ENCODE assay signal across 10 cellular contexts in the genomic region with DNA sequence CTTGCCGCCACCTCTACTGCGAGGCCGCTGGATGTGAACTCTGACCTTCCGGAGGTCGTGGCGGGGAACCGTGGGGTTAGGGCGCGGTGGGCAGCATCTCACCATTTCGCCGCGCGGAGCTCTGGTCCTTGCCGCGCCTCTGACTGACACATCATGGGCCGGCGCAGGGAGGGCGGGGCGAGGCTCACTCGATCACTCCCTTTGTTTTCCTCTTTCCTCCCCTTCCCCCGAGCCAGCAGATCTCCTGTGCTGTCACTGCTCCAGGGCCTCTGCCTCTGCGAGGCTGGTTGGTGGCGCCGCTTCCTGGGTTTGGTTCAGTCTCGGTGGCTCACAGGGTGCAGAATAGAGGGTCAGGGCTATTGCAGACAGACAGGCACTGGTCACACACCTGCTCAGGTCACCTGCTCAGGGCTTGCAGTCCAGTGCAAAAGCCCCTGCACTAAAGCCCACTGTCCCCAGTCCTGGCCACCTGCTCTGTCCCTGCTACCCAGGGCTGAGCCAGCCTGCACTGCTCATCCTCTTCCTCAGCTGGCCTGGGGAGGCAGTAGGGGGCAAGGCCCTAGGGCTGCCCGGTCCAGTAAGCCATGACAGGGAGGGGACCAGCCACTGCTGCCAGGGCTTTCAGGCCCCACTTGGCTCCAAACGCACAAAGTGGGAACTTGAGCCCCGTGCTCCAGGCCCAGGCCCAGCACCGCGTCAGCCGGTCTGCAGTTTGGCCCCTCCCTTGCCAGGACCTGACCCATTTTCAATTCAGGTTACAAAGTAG. TPM values are rescaled to one million over a fixed set of nuclear protein-coding genes. Genes with fewer than 3 reads are reported as not detected.
A peak's percentile ranks its signal among the peaks of the same experiment; 100 is the strongest.
DNase-seq lines count a peak whose midpoint lies in the region; ATAC-seq and TF ChIP-seq lines count a peak whose summit lies in the region.
"Had no signal": no experiment of that assay in that cellular context is flagged by ENCODE, and none has a peak within 500 bp of the region (broad histone marks: within the 10 kb centered on the region; RNA-seq: fewer than 3 reads in every experiment).

No MANE protein-coding gene starts in this region.

- peaks cover 32% of the 10 kb centered on the region for H3K4me1 Mint-ChIP-seq in activated CD8-positive, alpha-beta T cell treated with anti-CD3 and anti-CD28 coated beads, Interleukin-2, amount 10 ng/mL, durations not matched to agents 7 days and 5 days (ENCODE audit: low read depth)
- H3K4me1 Mint-ChIP-seq in osteocyte (ENCODE audit: unreplicated experiment), result peaks cover 42% of the 10 kb centered on the region

- H3K4me1 ChIP-seq in gastroesophageal sphincter, result peaks cover 4 to 59% (median 32%) of the 10 kb centered on the region in 3 donors

- no peaks in the 10 kb centered on the region for H3K27me3 ChIP-seq in gastroesophageal sphincter

- H3K4me3 ChIP-seq in gastroesophageal sphincter, result peak overlapping the region in 1 of 2 donors; percentile 34

- peaks cover 6% of the 10 kb centered on the region for H3K36me3 Mint-ChIP-seq in activated CD8-positive, alpha-beta T cell treated with anti-CD3 and anti-CD28 coated beads, Interleukin-2, amount 10 ng/mL, durations not matched to agents 7 days and 5 days (ENCODE audit: low read depth)
- peaks cover 6% of the 10 kb centered on the region for H3K36me3 Mint-ChIP-seq in osteocyte (ENCODE audit: unreplicated experiment)

- CTCF ChIA-PET in activated CD8-positive, alpha-beta T cell treated with anti-CD3 and anti-CD28 coated beads, Interleukin-2, amount 10 ng/mL, durations not matched to agents 7 days and 5 days (lab: Charles Lee), result no interaction called here

- H3K9me3 Mint-ChIP-seq in activated CD8-positive, alpha-beta T cell treated with anti-CD3 and anti-CD28 coated beads, Interleukin-2, amount 10 ng/mL, durations not matched to agents 7 days and 5 days (ENCODE audit: insufficient read depth), result no peaks in the 10 kb centered on the region
- no peaks in the 10 kb centered on the region for H3K9me3 Mint-ChIP-seq in osteocyte (ENCODE audit: unreplicated experiment)
- H3K9me3 Mint-ChIP-seq: stimulated activated naive CD8-positive, alpha-beta T cell treated with anti-CD3 and anti-CD28 coated beads, Interleukin-15, amount 100 ng/mL, for 72 hours had no signal

- peaks cover 0 to 23% of the 10 kb centered on the region in 2 donors for H3K36me3 ChIP-seq in gastroesophageal sphincter

- no peak for ATAC-seq in activated CD8-positive, alpha-beta T cell treated with anti-CD3 and anti-CD28 coated beads, Interleukin-2, amount 10 ng/mL, durations not matched to agents 7 days and 5 days
- ATAC-seq in gastroesophageal sphincter (peak; percentile 32), HG02610 (IDR thresholded peaks at IDR 0.05; ENCODE audit: unreplicated experiment) (no peak), GM19397 (IDR thresholded peaks at IDR 0.05; ENCODE audit: unreplicated experiment) (no peak)
- ATAC-seq: Panc1; stimulated activated naive CD8-positive, alpha-beta T cell treated with anti-CD3 and anti-CD28 coated beads, Interleukin-15, amount 100 ng/mL, for 72 hours had no signal

- H3K27me3 Mint-ChIP-seq in activated CD8-positive, alpha-beta T cell treated with anti-CD3 and anti-CD28 coated beads, Interleukin-2, amount 10 ng/mL, durations not matched to agents 7 days and 5 days (ENCODE audit: low read depth), result no peaks in the 10 kb centered on the region
- H3K27me3 Mint-ChIP-seq in osteocyte (ENCODE audit: unreplicated experiment), result no peaks in the 10 kb centered on the region
- H3K27me3 Mint-ChIP-seq: stimulated activated naive CD8-positive, alpha-beta T cell treated with anti-CD3 and anti-CD28 coated beads, Interleukin-15, amount 100 ng/mL, for 72 hours had no signal

- H3K27ac ChIP-seq in gastroesophageal sphincter, result peak overlapping the region in 3 of 4 donors; percentile 51 to 59 (median 59)

- TF ChIP-seq POLR2A in gastroesophageal sphincter (IDR thresholded peaks at IDR 0.05), result no peak

- H3K27ac Mint-ChIP-seq in activated CD8-positive, alpha-beta T cell treated with anti-CD3 and anti-CD28 coated beads, Interleukin-2, amount 10 ng/mL, durations not matched to agents 7 days and 5 days, result peak overlapping the region; percentile 76
- peak overlapping the region; percentile 50 for H3K27ac Mint-ChIP-seq in osteocyte (ENCODE audit: unreplicated experiment)

- POLR2A ChIA-PET in activated CD8-positive, alpha-beta T cell treated with anti-CD3 and anti-CD28 coated beads, Interleukin-2, amount 10 ng/mL, durations not matched to agents 7 days and 5 days (lab: Charles Lee), result interaction anchor here (1.0 kb wide), 1 partner anchor 9 kb away, joined by 3 read pairs; no protein-coding TSS in a partner anchor

- no CpG with 5 or more reads among the region's 31 CpGs for WGBS in gastroesophageal sphincter (ENCODE audit: low coverage in 1 of 2), 2 donors

- TF ChIP-seq CTCF in gastroesophageal sphincter (IDR thresholded peaks at IDR 0.05), result no peak
- no peak for TF ChIP-seq CTCF in osteocyte (IDR thresholded peaks at IDR 0.05)

- H3K9me3 ChIP-seq in gastroesophageal sphincter, result no peaks in the 10 kb centered on the region

- DNase-seq in ELF-1 (ENCODE audit: low read depth, low spot score) (peak; percentile 92), osteocyte (ENCODE audit: extremely low spot score, unreplicated experiment) (no peak), NCI-H1105 (lab: John Stamatoyannopoulos, UW) (no peak), KG1 (lab: John Stamatoyannopoulos, UW) (no peak)
- DNase-seq in activated CD8-positive, alpha-beta T cell treated with anti-CD3 and anti-CD28 coated beads, Interleukin-2, amount 10 ng/mL, durations not matched to agents 7 days and 5 days, result no peak
- DNase-seq: stimulated activated naive CD8-positive, alpha-beta T cell treated with anti-CD3 and anti-CD28 coated beads, Interleukin-15, amount 100 ng/mL, for 72 hours had no signal

- no peak overlapping the region for H3K4me3 Mint-ChIP-seq in activated CD8-positive, alpha-beta T cell treated with anti-CD3 and anti-CD28 coated beads, Interleukin-2, amount 10 ng/mL, durations not matched to agents 7 days and 5 days
- H3K4me3 Mint-ChIP-seq in osteocyte (ENCODE audit: unreplicated experiment), result peak overlapping the region; percentile 14

- TF ChIP-seq EP300 in gastroesophageal sphincter (IDR thresholded peaks at IDR 0.05), result no peak

RNA-seq across cellular contexts. Expression of a gene that starts 36.2 kb away (rescaled TPM):
- total RNA-seq in activated CD8-positive, alpha-beta T cell treated with anti-CD3 and anti-CD28 coated beads, Interleukin-2, amount 10 ng/mL, durations not matched to agents 7 days and 5 days, result 10 to 100 TPM; 28.8 to 29.2 TPM
- 10 to 100 TPM; 10.1 to 32.7 (median 19.2) TPM for total RNA-seq in gastroesophageal sphincter
- total RNA-seq in osteocyte, result 32.9 and 36.2 TPM in 2 replicates
